Comparison of ENCODE assay signal across 8 cellular contexts in genomic region chr10:97037365-97038361, GRCh38.
DNase-seq lines count a peak whose midpoint lies in the region; ATAC-seq lines count a peak whose summit lies in the region.

No MANE protein-coding gene starts in this region.

- DNase-seq in AG08395 (ENCODE audit: low spot score) = peak; percentile 90
- peak; percentile 39 for DNase-seq in HS-27A (ENCODE audit: low read depth)
- peak; percentile 40 for DNase-seq in NCI-H82 treated with DMSO at 0.1 percent for 48 hours (lab: John Stamatoyannopoulos, UW; ENCODE audit: unreplicated experiment)
- DNase-seq in activated CD8-positive, alpha-beta memory T cell treated with anti-CD3 and anti-CD28 coated beads for 4 hours (ENCODE audit: low read depth in 2 of 2) = peak; percentile 43 to 49
- peak; percentile 89 for DNase-seq in epidermal melanocyte (ENCODE audit: insufficient read length, low spot score)
- peak; percentile 85 for DNase-seq in mucosa of gallbladder (ENCODE audit: low spot score)
- peak; percentile 52 to 64 for DNase-seq in stimulated activated CD8-positive, alpha-beta memory T cell treated with anti-CD3 and anti-CD28 coated beads, Interleukin-2, amount 100 ng/mL, for 48 hours (ENCODE audit: low read depth in 2 of 2)

- ATAC-seq in GM19043 (IDR thresholded peaks at IDR 0.05; ENCODE audit: low read depth, unreplicated experiment) = peak; percentile 86

Comparison
In these comparisons a context has a peak if more than half of its experiments do, and no peak if none do; other contexts are left out.
1. Peak in every context shown above with its lines: DNase-seq and ATAC-seq.
2. DNase-seq: peak in every context shown above with its lines; median percentile 90 in AG08395; 89 in epidermal melanocyte; 85 in mucosa of gallbladder; 58 in stimulated activated CD8-positive, alpha-beta memory T cell treated with anti-CD3 and anti-CD28 coated beads, Interleukin-2, amount 100 ng/mL, for 48 hours; 46 in activated CD8-positive, alpha-beta memory T cell treated with anti-CD3 and anti-CD28 coated beads for 4 hours; 40 in NCI-H82 treated with DMSO at 0.1 percent for 48 hours; 39 in HS-27A.